ENCODE assay signal across 23 cellular contexts in the genomic region with DNA sequence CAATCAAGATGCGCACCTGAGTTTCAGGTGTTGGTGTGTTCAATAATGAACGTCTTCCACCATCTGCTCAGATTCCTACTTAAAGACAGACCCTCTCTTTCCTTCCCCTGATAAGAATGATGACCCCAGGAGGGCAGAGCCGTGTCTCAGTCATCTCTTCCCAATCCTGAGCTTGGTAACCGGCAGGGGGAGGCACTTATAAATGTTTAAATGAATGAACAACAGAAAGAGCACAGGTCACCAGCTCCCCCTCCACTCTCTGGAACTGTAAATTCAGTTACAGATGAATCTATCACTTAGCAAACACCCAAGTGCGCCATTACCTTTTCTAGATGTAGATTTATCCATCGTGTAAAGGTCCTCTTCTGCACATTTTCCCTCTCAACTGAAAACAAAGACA.
A peak's percentile ranks its signal among the peaks of the same experiment; 100 is the strongest.
DNase-seq lines count a peak whose midpoint lies in the region; ATAC-seq, FAIRE-seq and TF ChIP-seq lines count a peak whose summit lies in the region.
"Had no signal": no experiment of that assay in that cellular context is flagged by ENCODE, and none has a peak within 500 bp of the region (broad histone marks: within the 10 kb centered on the region; RNA-seq: fewer than 3 reads in every experiment).

No MANE protein-coding gene starts in this region.

- BruUV-seq in HepG2 (replicated peaks; lab: Mats Ljungman, UMichigan), result no TSS peak

- ATAC-seq in HepG2, result peak; percentile 61; the same call in 2 of the 3 replicates
- ATAC-seq in right lobe of liver, result no peak
- ATAC-seq: PC-3 had no signal

- no peak overlapping the region for H2AFZ ChIP-seq in HepG2 (ENCODE audit: low read length)
- H2AFZ ChIP-seq in OCI-LY3 (ENCODE audit: low read depth, low read length), result no peak overlapping the region

- H3K36me3 ChIP-seq in HepG2 (replicated peaks in 1 of 2; ENCODE audit: control insufficient read depth in 1 of 2, insufficient read depth in 2 of 2, low read length in 2 of 2), result no peaks in the 10 kb centered on the region; a peak in 1 of 5 replicates
- H3K36me3 ChIP-seq in right lobe of liver, result no peaks in the 10 kb centered on the region
- no peaks in the 10 kb centered on the region for H3K36me3 ChIP-seq in OCI-LY3 (replicated peaks; ENCODE audit: low read depth, low read length)
- no peaks in the 10 kb centered on the region for H3K36me3 ChIP-seq in thyroid gland
- H3K36me3 ChIP-seq: SJCRH30 had no signal

- H3K79me2 ChIP-seq in HepG2 (ENCODE audit: insufficient read depth, low read length), result no peaks in the 10 kb centered on the region
- H3K79me2 ChIP-seq in OCI-LY3 (ENCODE audit: low read length), result no peaks in the 10 kb centered on the region

- no peak for FAIRE-seq in HepG2 (lab: Jason Lieb, UNC)
- FAIRE-seq: A204.1, HTR-8/SVneo had no signal

- WGBS in HepG2 (ENCODE audit: low lambda C conversion rate), result 57% methylated on average over 6 of the region's 6 CpGs
- WGBS in right lobe of liver (ENCODE audit: insufficient coverage, low coverage, low lambda C conversion rate, missing lambda C conversion rate), result 84% methylated on average over 6 of the region's 6 CpGs
- WGBS in thyroid gland, 2 donors, result 89% methylated on average over 6 of the region's 6 CpGs

- intact Hi-C loops in HepG2 (cut with micrococcal nuclease; ENCODE audit: unreplicated experiment), result loop anchor here (10.0 kb wide), 1 partner anchor 205 kb away; no protein-coding TSS in a partner anchor
- intact Hi-C loops in right lobe of liver (cut with DNase I), result loop anchor here in 1 of 2 donors (10.0 kb wide), 1 partner anchor 75 kb away; no protein-coding TSS in a partner anchor
- intact Hi-C loops in thyroid gland (cut with DNase I), result no loop called here

- H3K27ac ChIP-seq in HepG2 (ENCODE audit: extremely low read length, insufficient read depth, low read length), result no peak overlapping the region
- H3K27ac ChIP-seq in right lobe of liver, result peak overlapping the region in 1 of 3 donors; percentile 93
- H3K27ac ChIP-seq in OCI-LY3 (ENCODE audit: low read length), result no peak overlapping the region
- H3K27ac ChIP-seq in thyroid gland, result peak overlapping the region in 1 of 3 donors; percentile 92
- H3K27ac ChIP-seq: HL-60, RWPE1, SJCRH30 had no signal

- no peaks in the 10 kb centered on the region for H3K9me3 ChIP-seq in HepG2 (ENCODE audit: low read length)
- H3K9me3 ChIP-seq in right lobe of liver, result no peaks in the 10 kb centered on the region
- H3K9me3 ChIP-seq in OCI-LY3 (ENCODE audit: insufficient read depth, low read length), result no peaks in the 10 kb centered on the region
- no peaks in the 10 kb centered on the region for H3K9me3 ChIP-seq in thyroid gland
- H3K9me3 ChIP-seq: SJCRH30 had no signal

- in situ Hi-C loops in HepG2 (cut with HindIII; ENCODE audit: extremely low pct_ligation_motif_present, low pct_unique_long_range_greater_than_20kb), result no loop called here

- no peak overlapping the region for H3K4me3 ChIP-seq in HepG2 (replicated peaks in 1 of 3; ENCODE audit: insufficient read depth in 1 of 3, low read depth in 2 of 3, low read length in 3 of 3)
- H3K4me3 ChIP-seq in right lobe of liver, result no peak overlapping the region
- H3K4me3 ChIP-seq in OCI-LY3 (ENCODE audit: low read length), result no peak overlapping the region
- no peak overlapping the region for H3K4me3 ChIP-seq in epithelial cell of proximal tubule (ENCODE audit: low read depth, low read length)
- H3K4me3 ChIP-seq in thyroid gland (replicated peaks in 1 of 3), result no peak overlapping the region
- H3K4me3 ChIP-seq: SJCRH30 had no signal

- peak; percentile 35 for DNase-seq in HepG2 (ENCODE audit: low spot score)
- no peak for DNase-seq in right lobe of liver
- DNase-seq in epithelial cell of proximal tubule (ENCODE audit: low read depth), result no peak
- DNase-seq in inferior parietal cortex (ENCODE audit: extremely low spot score), result no peak
- no peak for DNase-seq in activated naive CD4-positive, alpha-beta T cell treated with Interleukin-2 at 50 U/mL for 16 hours
- no peak for DNase-seq in thyroid gland
- no peak for DNase-seq in activated CD4-positive, alpha-beta T cell treated with anti-CD3 and anti-CD28 coated beads, Interleukin-2, amount 50 U/mL, for 48 hours
- DNase-seq: C1 segment of cervical spinal cord, GF-D8, H9, NCI-H1092, NCI-H146, NCI-H2081, NCI-H2227 treated with DMSO at 0.1 percent for 48 hours, NCI-H524, PC-3, SJCRH30, SW 1271 had no signal

- no peak for TF ChIP-seq POLR2A in HepG2 (IDR thresholded peaks at IDR 0.05; ENCODE audit: insufficient read depth in 1 of 2, low read depth in 2 of 2, low read length in 2 of 2)
- TF ChIP-seq POLR2A in right lobe of liver (IDR thresholded peaks at IDR 0.05), result no peak
- TF ChIP-seq POLR2A in thyroid gland (IDR thresholded peaks at IDR 0.05), result no peak

- no peaks in the 10 kb centered on the region; the same call in 1 of the 2 replicates for H4K20me1 ChIP-seq in HepG2 (ENCODE audit: insufficient read depth, low read length)
- no peaks in the 10 kb centered on the region for H4K20me1 ChIP-seq in OCI-LY3 (ENCODE audit: insufficient read depth, low read length)

- H3K4me2 ChIP-seq in HepG2 (ENCODE audit: low read depth, low read length) (no peak overlapping the region), OCI-LY3 (ENCODE audit: low read length) (no peak overlapping the region)

- H3K9ac ChIP-seq in HepG2 (ENCODE audit: insufficient read depth, low read depth, low read length) (no peak overlapping the region), OCI-LY3 (ENCODE audit: low read length) (no peak overlapping the region)

- POLR2A ChIA-PET in HepG2 (lab: Yijun Ruan, JAX), result no interaction called here

- TF ChIP-seq CTCF in HepG2 (CRISPR knock-in tag; IDR thresholded peaks at IDR 0.05) (peak; percentile 36; the same call in 1 of the 2 replicates), right lobe of liver (IDR thresholded peaks at IDR 0.05) (no peak), OCI-LY3 (IDR thresholded peaks at IDR 0.05; ENCODE audit: low read depth, low read length) (peak; percentile 21; the same call in 1 of the 2 replicates), epithelial cell of proximal tubule (conservative IDR thresholded peaks at IDR 0.05; ENCODE audit: low read depth, low read length) (peak; percentile 29), thyroid gland (IDR thresholded peaks at IDR 0.05) (no peak)

- H3K4me1 ChIP-seq in HepG2 (ENCODE audit: insufficient read depth, low read length) (peaks cover 14% of the 10 kb centered on the region; the same call in 1 of the 2 replicates), right lobe of liver (peaks cover 0 to 45% (median 8%) of the 10 kb centered on the region in 4 donors), OCI-LY3 (ENCODE audit: low read length) (peaks cover 7% of the 10 kb centered on the region), thyroid gland (peaks cover 71 to 89% of the 10 kb centered on the region in 2 donors)

- no peak; the same call in 1 of the 2 replicates for TF ChIP-seq RAD21 in HepG2 (CRISPR knock-in tag; IDR thresholded peaks at IDR 0.05)

- CTCF ChIA-PET in HepG2 (lab: Yijun Ruan, JAX; ENCODE audit: low intra/inter-chr PET ratio, low total read pairs), result interaction anchor here (1.3 to 1.6 kb wide), 2 partner anchors 132 to 203 kb away, joined by 4 read pairs; no protein-coding TSS in a partner anchor

- no peak for TF ChIP-seq EP300 in HepG2 (IDR thresholded peaks at IDR 0.05; ENCODE audit: low read depth in 2 of 2, low read length in 2 of 2)
- no peak for TF ChIP-seq EP300 in HepG2 (CRISPR knock-in tag; IDR thresholded peaks at IDR 0.05; ENCODE audit: borderline replicate concordance)

- no peaks in the 10 kb centered on the region for H3K27me3 ChIP-seq in HepG2 (ENCODE audit: control insufficient read depth in 1 of 2, insufficient read depth in 2 of 2, low read length in 2 of 2)
- no peaks in the 10 kb centered on the region for H3K27me3 ChIP-seq in right lobe of liver
- peaks cover 8% of the 10 kb centered on the region for H3K27me3 ChIP-seq in OCI-LY3 (ENCODE audit: low read depth, low read length)
- H3K27me3 ChIP-seq in thyroid gland, result no peaks in the 10 kb centered on the region
- H3K27me3 ChIP-seq: SJCRH30 had no signal

TF ChIP-seq in HepG2, 621 proteins besides CTCF, POLR2A, EP300 and RAD21:
- TF ChIP-seq SMC3 (IDR thresholded peaks at IDR 0.05; ENCODE audit: low read length) (peak; percentile 31; the same call in 1 of the 2 replicates), ZNF672 (CRISPR knock-in tag; IDR thresholded peaks at IDR 0.05) (no peak), SRSF1 (optimal IDR thresholded peaks at IDR 0.05; ENCODE audit: low read depth, low read length) (no peak), STAG1 (CRISPR knock-in tag; IDR thresholded peaks at IDR 0.05) (peak; percentile 55), ZNF33A (CRISPR knock-in tag; IDR thresholded peaks at IDR 0.05; ENCODE audit: borderline replicate concordance) (no peak), ZNF343 (CRISPR knock-in tag; IDR thresholded peaks at IDR 0.05) (no peak), ZNF326 (CRISPR knock-in tag; IDR thresholded peaks at IDR 0.05; ENCODE audit: borderline replicate concordance) (no peak), ZSCAN31 (CRISPR knock-in tag; IDR thresholded peaks at IDR 0.05; ENCODE audit: low read depth) (no peak)

Comparison
In these comparisons a context has a peak if more than half of its experiments do, and no peak if none do; other contexts are left out.
1. CTCF ChIP-seq: peak in HepG2 (single experiment), OCI-LY3 (single experiment) and epithelial cell of proximal tubule (single experiment); none in right lobe of liver (0 of 4) and thyroid gland (0 of 6).